Comparison of ENCODE assay signal across 32 cellular contexts in genomic region chr19:53275480-53275879, GRCh38. TPM values are rescaled to one million over a fixed set of nuclear protein-coding genes. Genes with fewer than 3 reads are reported as not detected.
"Had no signal": no experiment of that assay in that cellular context is flagged by ENCODE, and none has a peak within 500 bp of the region (broad histone marks: within the 10 kb centered on the region; RNA-seq: fewer than 3 reads in every experiment).

No MANE protein-coding gene starts in this region.

- H3K4me3 ChIP-seq: stomach, suprapubic skin, testis, thoracic aorta, thyroid gland, tibial artery, tibial nerve, transverse colon, upper lobe of left lung, upper lobe of right lung, uterus, vagina had no signal

- H3K36me3 ChIP-seq: stomach, suprapubic skin, thoracic aorta, thyroid gland, tibial artery, tibial nerve, transverse colon, upper lobe of left lung, upper lobe of right lung, uterus, vagina had no signal

- ATAC-seq: stimulated activated effector memory CD8-positive, alpha-beta T cell treated with anti-CD3 and anti-CD28 coated beads, Interleukin-12 subunit alpha, Interleukin-12 subunit beta, amount 100 ng/mL, for 72 hours; stimulated activated memory B cell treated with anti-CD40 and anti-IgM and Interleukin-4, amounts not matched to agents 10 μg/mL and 1 μg/mL and 100 μg/mL, for 72 hours; stimulated activated naive B cell treated with anti-CD40 and anti-IgM and Interleukin-4, amounts not matched to agents 10 μg/mL and 1 μg/mL and 100 μg/mL, for 72 hours; stimulated activated naive CD8-positive, alpha-beta T cell treated with anti-CD3 and anti-CD28 coated beads, Interleukin-15, amount 100 ng/mL, for 72 hours; stimulated activated naive CD8-positive, alpha-beta T cell treated with anti-CD3 and anti-CD28 coated beads, Interleukin-15, Interleukin-2, amounts not matched to agents 100 U/mL and 50 U/mL, for 24 hours; upper lobe of right lung had no signal

- FAIRE-seq: urothelium cell line had no signal

- H3K4me1 ChIP-seq: stomach, suprapubic skin, testis, thyroid gland, tibial artery, tibial nerve, transverse colon, upper lobe of left lung, upper lobe of right lung, uterus, vagina had no signal

- H3K27ac ChIP-seq: stomach, suprapubic skin, testis, thoracic aorta, thyroid gland, tibial artery, tibial nerve, transverse colon, upper lobe of left lung, upper lobe of right lung, uterus, vagina had no signal

- DNase-seq: stimulated activated CD4-positive, alpha-beta T cell treated with anti-CD3 and anti-CD28 coated beads, Interleukin-2, amount 100 ng/mL, for 48 hours; stimulated activated CD4-positive, alpha-beta T cell treated with anti-CD3 and anti-CD28 coated beads, Interleukin-4, amount 100 ng/mL, for 1 hour; stimulated activated CD4-positive, alpha-beta T cell treated with anti-CD3 and anti-CD28 coated beads, Interleukin-4, amount 100 ng/mL, for 24 hours; stimulated activated CD4-positive, alpha-beta T cell treated with anti-CD3 and anti-CD28 coated beads, Interleukin-4, amount 100 ng/mL, for 4 hours; stimulated activated CD8-positive, alpha-beta memory T cell treated with anti-CD3 and anti-CD28 coated beads, Interleukin-4, amount 100 ng/mL, for 48 hours; stimulated activated naive B cell treated with anti-CD40 and anti-IgM and Interleukin-4, amounts not matched to agents 10 μg/mL and 1 μg/mL and 100 μg/mL, for 72 hours; stimulated activated naive CD4-positive, alpha-beta T cell; stimulated activated naive CD4-positive, alpha-beta T cell treated with Interleukin-2 at 50 U/mL for 16 hours; stimulated activated naive CD8-positive, alpha-beta T cell treated with anti-CD3 and anti-CD28 coated beads, Interleukin-15, amount 100 ng/mL, for 72 hours; stimulated activated naive CD8-positive, alpha-beta T cell treated with anti-CD3 and anti-CD28 coated beads, Interleukin-15, Interleukin-2, amounts not matched to agents 100 U/mL and 50 U/mL, for 24 hours; stomach; substantia nigra; testis; thyroid gland; tibial artery; transverse colon; trophoblast cell; upper lobe of left lung; upper lobe of right lung; uterus had no signal

- H3K27me3 ChIP-seq: suprapubic skin, testis, thyroid gland, tibial nerve, transverse colon, upper lobe of left lung, upper lobe of right lung, uterus, vagina had no signal

- H3K9me3 ChIP-seq: suprapubic skin, testis, thoracic aorta, thyroid gland, tibial artery, transverse colon, upper lobe of right lung, uterus, vagina had no signal

RNA-seq across cellular contexts. Expression of gene VN1R4, which starts 8.0 kb away (rescaled TPM):
- total RNA-seq: stomach, subcutaneous adipose tissue, suprapubic skin, temporal lobe, thoracic aorta, thyroid gland, tibial nerve, transverse colon, upper lobe of left lung, upper lobe of right lung, ureter, urinary bladder, uterus, vagina had no signal
- polyA plus RNA-seq: stomach, thymus, urinary bladder had no signal

RNA-seq across cellular contexts. Expression of gene VN1R2, which starts 17.4 kb away (rescaled TPM):
- total RNA-seq: stomach, subcutaneous adipose tissue, suprapubic skin, temporal lobe, thoracic aorta, thyroid gland, tibial nerve, transverse colon, upper lobe of left lung, upper lobe of right lung, ureter, urinary bladder, uterus, vagina had no signal
- polyA plus RNA-seq: stomach, thymus, urinary bladder had no signal
